Comparison of ENCODE assay signal across 8 cellular contexts in genomic region chr4:48269861-48270515, GRCh38. TPM values are rescaled to one million over a fixed set of nuclear protein-coding genes. Genes with fewer than 3 reads are reported as not detected.
DNase-seq lines count a peak whose midpoint lies in the region; ATAC-seq and TF ChIP-seq lines count a peak whose summit lies in the region.

No MANE protein-coding gene starts in this region.

- H3K27me3 ChIP-seq in HUES6 (ENCODE audit: control insufficient read depth, insufficient read depth, low read length), result no peaks in the 10 kb centered on the region
- H3K27me3 ChIP-seq in Panc1 (ENCODE audit: control insufficient read depth, insufficient read depth, low read length), result no peaks in the 10 kb centered on the region

- in situ Hi-C loops in Panc1 (cut with HindIII; ENCODE audit: low pct_unique_long_range_greater_than_20kb, low sequenced_read_pairs), result no loop called here

- DNase-seq in DMS114 treated with DMSO at 0.1 percent for 48 hours (lab: John Stamatoyannopoulos, UW; ENCODE audit: unreplicated experiment), result peak; percentile 49
- no peak for DNase-seq in Panc1 (ENCODE audit: low read depth, low spot score)
- DNase-seq in activated T-cell treated with anti-CD3 and anti-CD28 coated beads, Interleukin-2, amount 50 U/mL, for 72 hours, result peak; percentile 91
- peak; percentile 84 for DNase-seq in fibroblast of gingiva (ENCODE audit: low read depth)
- peak; percentile 61 to 88 (median 75) for DNase-seq in naive thymus-derived CD8-positive, alpha-beta T cell
- DNase-seq in stimulated activated naive CD4-positive, alpha-beta T cell (lab: John Stamatoyannopoulos, UW), result peak; percentile 59 to 82 (median 76)

- H3K9ac ChIP-seq in HUES6 (ENCODE audit: low read length), result peak overlapping the region; percentile 48

- POLR2A ChIA-PET in Panc1 (lab: Charles Lee), result no interaction called here
- POLR2A ChIA-PET in naive thymus-derived CD8-positive, alpha-beta T cell (lab: Charles Lee), result no interaction called here

- H3K27ac Mint-ChIP-seq in activated T-cell treated with anti-CD3 and anti-CD28 coated beads, Interleukin-2, amount 50 U/mL, for 72 hours, result peak overlapping the region; percentile 85
- peak overlapping the region; percentile 43 to 96 (median 89) for H3K27ac Mint-ChIP-seq in naive thymus-derived CD8-positive, alpha-beta T cell

- H3K4me1 ChIP-seq in HUES6 (ENCODE audit: control insufficient read depth, insufficient read depth, low read length) (no peaks in the 10 kb centered on the region), Panc1 (ENCODE audit: control insufficient read depth, insufficient read depth, low read length) (no peaks in the 10 kb centered on the region)

- H3K9me3 ChIP-seq in HUES6 (ENCODE audit: control insufficient read depth, insufficient read depth, low read depth, low read length) (peaks cover 11% of the 10 kb centered on the region), Panc1 (ENCODE audit: control insufficient read depth, insufficient read depth, low read depth, low read length) (no peaks in the 10 kb centered on the region)

- H3K36me3 ChIP-seq in HUES6 (ENCODE audit: control insufficient read depth, insufficient read depth, low read length) (no peaks in the 10 kb centered on the region), Panc1 (ENCODE audit: control insufficient read depth, insufficient read depth, low read length) (no peaks in the 10 kb centered on the region)

- H3K36me3 Mint-ChIP-seq in activated T-cell treated with anti-CD3 and anti-CD28 coated beads, Interleukin-2, amount 50 U/mL, for 72 hours (ENCODE audit: insufficient read depth in 2 of 2), result no peaks in the 10 kb centered on the region
- H3K36me3 Mint-ChIP-seq in naive thymus-derived CD8-positive, alpha-beta T cell, result peaks cover 0 to under 1% (median 0%) of the 10 kb centered on the region in 3 donors

- no peaks in the 10 kb centered on the region for H3K9me3 Mint-ChIP-seq in activated T-cell treated with anti-CD3 and anti-CD28 coated beads, Interleukin-2, amount 50 U/mL, for 72 hours
- no peaks in the 10 kb centered on the region for H3K9me3 Mint-ChIP-seq in naive thymus-derived CD8-positive, alpha-beta T cell

- ATAC-seq in GM21390 (IDR thresholded peaks at IDR 0.05; ENCODE audit: unreplicated experiment), result peak; percentile 80
- peak; percentile 96 for ATAC-seq in Panc1
- ATAC-seq in activated T-cell treated with anti-CD3 and anti-CD28 coated beads, Interleukin-2, amount 50 U/mL, for 72 hours (replicated peaks in 1 of 2), result peak; percentile 93
- ATAC-seq in naive thymus-derived CD8-positive, alpha-beta T cell, result peak; percentile 84 to 85

- peaks cover 20% of the 10 kb centered on the region for H3K4me1 Mint-ChIP-seq in activated T-cell treated with anti-CD3 and anti-CD28 coated beads, Interleukin-2, amount 50 U/mL, for 72 hours (ENCODE audit: low read depth)
- peaks cover 9 to 25% (median 16%) of the 10 kb centered on the region in 4 donors for H3K4me1 Mint-ChIP-seq in naive thymus-derived CD8-positive, alpha-beta T cell

- H3K4me3 Mint-ChIP-seq in activated T-cell treated with anti-CD3 and anti-CD28 coated beads, Interleukin-2, amount 50 U/mL, for 72 hours, result peak overlapping the region; percentile 94 to 96
- peak overlapping the region; percentile 81 to 98 (median 96) for H3K4me3 Mint-ChIP-seq in naive thymus-derived CD8-positive, alpha-beta T cell

- H3K27ac ChIP-seq in HUES6 (ENCODE audit: low read depth, low read length) (no peak overlapping the region), Panc1 (ENCODE audit: low read length) (no peak overlapping the region)

- intact Hi-C loops in Panc1 (cut with micrococcal nuclease; ENCODE audit: unreplicated experiment), result no loop called here

- H3K4me3 ChIP-seq in HUES6 (ENCODE audit: low read depth, low read length) (peak overlapping the region; percentile 85), Panc1 (ENCODE audit: low read depth in 2 of 2, low read length in 2 of 2) (peak overlapping the region; percentile 63)

- no TSS peak for BruUV-seq in Panc1 (replicated peaks; lab: Mats Ljungman, UMichigan)

- TF ChIP-seq CTCF in Panc1 (IDR thresholded peaks at IDR 0.05), result peak; percentile 22; the same call in 1 of the 2 replicates

- CTCF ChIA-PET in Panc1 (lab: Charles Lee), result no interaction called here

- no peaks in the 10 kb centered on the region for H3K27me3 Mint-ChIP-seq in activated T-cell treated with anti-CD3 and anti-CD28 coated beads, Interleukin-2, amount 50 U/mL, for 72 hours (ENCODE audit: low read depth)
- no peaks in the 10 kb centered on the region for H3K27me3 Mint-ChIP-seq in naive thymus-derived CD8-positive, alpha-beta T cell

RNA-seq across cellular contexts. Expression of gene TEC, which starts 0.3 kb away (rescaled TPM):
- 0.67 TPM for total RNA-seq in Panc1 (2021; ENCODE audit: unreplicated experiment)
- 0.67 TPM for polyA plus RNA-seq in Panc1 (2012; ENCODE audit: insufficient read length)
- total RNA-seq in activated T-cell treated with anti-CD3 and anti-CD28 coated beads, Interleukin-2, amount 50 U/mL, for 72 hours, result 1 to 10 TPM; 2.2 to 4.6 TPM
- 1 to 10 TPM; 4.3 to 4.7 TPM for total RNA-seq in naive thymus-derived CD8-positive, alpha-beta T cell
- 1 to 10 TPM; 1.1 to 2.5 (median 1.4) TPM for polyA plus RNA-seq in naive thymus-derived CD8-positive, alpha-beta T cell
